11 cellular contexts compared by ENCODE assay signal in the genomic region with DNA sequence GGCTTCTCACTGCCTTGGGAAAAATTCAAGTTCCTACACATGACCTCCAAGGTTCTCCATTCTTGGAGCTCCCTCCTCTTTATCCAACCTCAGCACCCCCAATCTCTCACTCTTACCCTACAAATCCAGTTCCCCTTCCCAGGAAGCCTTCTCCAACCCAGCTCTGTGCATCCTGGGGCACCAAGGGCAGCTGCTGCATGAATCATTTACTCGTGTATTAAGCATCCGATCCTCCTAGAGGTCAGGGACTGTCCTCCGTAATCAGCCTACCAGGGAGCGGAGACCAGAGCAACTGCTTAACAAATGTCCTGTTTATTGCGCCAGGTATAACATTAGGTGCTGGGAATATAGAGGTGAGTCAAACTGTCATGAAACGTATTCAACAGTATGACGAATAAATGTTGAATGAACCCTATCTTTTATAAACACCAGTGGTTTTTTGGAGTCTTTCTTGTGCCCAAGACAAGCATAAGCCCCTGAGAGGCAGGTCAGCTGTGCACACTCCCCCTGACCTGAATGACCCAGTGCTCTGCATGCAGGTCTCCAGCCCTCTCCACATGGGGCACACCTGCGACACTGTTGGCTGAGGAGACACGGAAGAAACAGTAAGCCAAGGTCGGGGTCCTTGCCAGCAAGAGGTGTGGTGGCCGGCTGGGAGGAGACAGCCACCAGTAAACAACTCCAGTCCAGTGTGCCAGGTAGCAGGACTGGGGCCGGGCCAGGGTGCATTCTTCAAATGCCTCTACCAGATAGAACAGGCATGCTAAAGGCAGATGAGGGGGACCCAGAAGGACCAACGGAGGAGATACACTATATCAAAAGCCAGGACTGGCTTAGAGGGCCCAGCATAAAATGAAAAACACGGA. TPM values are rescaled to one million over a fixed set of nuclear protein-coding genes. Genes with fewer than 3 reads are reported as not detected.
DNase-seq lines count a peak whose midpoint lies in the region; ATAC-seq and TF ChIP-seq lines count a peak whose summit lies in the region.
"Had no signal": no experiment of that assay in that cellular context is flagged by ENCODE, and none has a peak within 500 bp of the region (broad histone marks: within the 10 kb centered on the region; RNA-seq: fewer than 3 reads in every experiment).

No MANE protein-coding gene starts in this region.

- no peak for TF ChIP-seq EP300 in upper lobe of left lung (IDR thresholded peaks at IDR 0.05)

- H3K27me3 ChIP-seq in lower lobe of right lung (ENCODE audit: low read depth), result no peaks in the 10 kb centered on the region
- H3K27me3 ChIP-seq in upper lobe of left lung, result no peaks in the 10 kb centered on the region
- H3K27me3 ChIP-seq: BE2C had no signal

- H3K4me1 ChIP-seq in lower lobe of right lung, result peaks cover 96% of the 10 kb centered on the region
- peaks cover 88 to 100% (median 98%) of the 10 kb centered on the region in 4 donors for H3K4me1 ChIP-seq in upper lobe of left lung

- H3K36me3 ChIP-seq in lower lobe of right lung (no peaks in the 10 kb centered on the region), upper lobe of left lung (no peaks in the 10 kb centered on the region)

- WGBS in upper lobe of left lung, 2 donors, result 72 to 77% methylated on average over 11 to 14 of the region's 14 CpGs

- H3K27ac ChIP-seq in lower lobe of right lung (peak overlapping the region; percentile 76), upper lobe of left lung (peak overlapping the region; percentile 72 to 87 (median 78))

- H3K4me3 ChIP-seq in lower lobe of right lung, result no peak overlapping the region
- H3K4me3 ChIP-seq in upper lobe of left lung, result no peak overlapping the region

- TF ChIP-seq CTCF in lower lobe of right lung (IDR thresholded peaks at IDR 0.05) (no peak), upper lobe of left lung (IDR thresholded peaks at IDR 0.05) (no peak)

- intact Hi-C loops in Right ventricle myocardium inferior (cut with DNase I) (no loop called here), left cardiac atrium (cut with DNase I) (no loop called here), lower lobe of right lung (cut with DNase I) (no loop called here)

- ATAC-seq in Right ventricle myocardium inferior, result peak; percentile 30
- ATAC-seq in left cardiac atrium, result no peak
- ATAC-seq in lower lobe of right lung, result peak; percentile 67 to 74
- ATAC-seq in upper lobe of left lung (ENCODE audit: low FRiP score in 2 of 2), result peak in 1 of 2 donors; percentile 72
- ATAC-seq in GM21619 (IDR thresholded peaks at IDR 0.05; ENCODE audit: unreplicated experiment), result no peak

- H3K9me3 ChIP-seq in lower lobe of right lung (no peaks in the 10 kb centered on the region), upper lobe of left lung (no peaks in the 10 kb centered on the region)
- H3K9me3 ChIP-seq: BE2C had no signal

- TF ChIP-seq POLR2A in upper lobe of left lung (IDR thresholded peaks at IDR 0.05), result peak in 1 of 4 donors; percentile 27

- DNase-seq in Right ventricle myocardium inferior (ENCODE audit: missing footprints) (no peak), left cardiac atrium (no peak), cerebellar cortex (ENCODE audit: low spot score) (peak; percentile 82), lower lobe of right lung (peak; percentile 83), upper lobe of left lung (peak in 1 of 2 donors; percentile 86), NCI-H748 treated with DMSO at 0.1 percent for 48 hours (lab: John Stamatoyannopoulos, UW) (no peak), hepatic stellate cell (ENCODE audit: low spot score) (no peak)
- DNase-seq: BE2C, foreskin fibroblast, NCI-H345 had no signal

RNA-seq across cellular contexts. Expression of a gene that starts 27.6 kb away (rescaled TPM):
- total RNA-seq in Right ventricle myocardium inferior (134 TPM), left cardiac atrium (100 to 1,000 TPM; 106 to 118 TPM), lower lobe of right lung (129 TPM), upper lobe of left lung (100 to 1,000 TPM in 2 of 6 donors, 10 to 100 TPM in 4; 62.9 to 110 (median 81.5) TPM)

Comparison
In these comparisons a context has a peak if more than half of its experiments do, and no peak if none do; other contexts are left out.
1. ATAC-seq: peak in Right ventricle myocardium inferior (single experiment) and lower lobe of right lung (2 of 2); none in left cardiac atrium (0 of 2) and GM21619 (single experiment).
2. DNase-seq: peak in cerebellar cortex (single experiment) and lower lobe of right lung (single experiment); none in Right ventricle myocardium inferior (single experiment), left cardiac atrium (single experiment), NCI-H748 treated with DMSO at 0.1 percent for 48 hours (single experiment) and hepatic stellate cell (single experiment).